ENCODE assay signal across 1 cellular context in genomic region chr17:82897514-82898249, GRCh38.
TF ChIP-seq lines count a peak whose summit lies in the region.

No MANE protein-coding gene starts in this region.

TF ChIP-seq in WTC11, 78 proteins besides CTCF, POLR2A, EP300 and RAD21:
- TF ChIP-seq ATF6 (CRISPR knock-in tag; IDR thresholded peaks at IDR 0.05) (no peak), ZNF121 (CRISPR knock-in tag; IDR thresholded peaks at IDR 0.05) (no peak), HMGXB4 (CRISPR knock-in tag; IDR thresholded peaks at IDR 0.05) (no peak)
TF ChIP-seq in WTC11: peak in this region for 0.
